27 cellular contexts compared by ENCODE assay signal in the genomic region with DNA sequence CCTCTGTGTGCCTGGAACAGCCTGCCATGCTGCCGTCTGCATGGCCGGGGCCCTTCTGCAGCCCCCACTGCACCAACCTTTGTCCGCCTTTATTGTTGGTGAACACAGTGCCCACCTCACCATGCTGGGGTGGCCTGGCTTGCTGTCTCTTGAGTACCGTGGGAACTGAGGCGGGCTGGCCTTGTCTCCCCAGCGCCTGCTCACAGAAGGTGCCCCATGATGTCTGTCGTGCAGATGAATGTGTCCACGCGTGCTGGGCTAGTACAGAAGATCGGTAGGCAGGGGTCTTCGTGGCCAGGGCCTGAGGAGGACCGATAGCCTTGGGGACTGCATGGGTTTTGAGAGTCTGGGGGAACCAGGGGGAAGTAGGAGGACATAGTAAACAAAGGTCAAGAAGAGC.
A peak's percentile ranks its signal among the peaks of the same experiment; 100 is the strongest.
DNase-seq lines count a peak whose midpoint lies in the region; ATAC-seq and TF ChIP-seq lines count a peak whose summit lies in the region.
"Had no signal": no experiment of that assay in that cellular context is flagged by ENCODE, and none has a peak within 500 bp of the region (broad histone marks: within the 10 kb centered on the region; RNA-seq: fewer than 3 reads in every experiment).

No MANE protein-coding gene starts in this region.

- no peaks in the 10 kb centered on the region for H3K79me1 ChIP-seq in neuronal stem cell (ENCODE audit: low read depth, low read length)

- peaks cover 77% of the 10 kb centered on the region for H3K4me1 Mint-ChIP-seq in activated CD8-positive, alpha-beta T cell treated with anti-CD3 and anti-CD28 coated beads, Interleukin-2, amount 10 ng/mL, durations not matched to agents 7 days and 5 days (ENCODE audit: low read depth)
- peaks cover 54% of the 10 kb centered on the region for H3K4me1 Mint-ChIP-seq in activated CD8-positive, alpha-beta T cell treated with anti-CD3 and anti-CD28 coated beads for 36 hours (ENCODE audit: low read depth)
- H3K4me1 Mint-ChIP-seq in CD4-positive, CD25-positive, alpha-beta regulatory T cell: peaks cover 34 to 91% (median 77%) of the 10 kb centered on the region in 4 donors

- no peaks in the 10 kb centered on the region for H3F3A ChIP-seq in PC-3 (ENCODE audit: low read length, unreplicated experiment)

- H3K36me3 Mint-ChIP-seq in activated CD8-positive, alpha-beta T cell treated with anti-CD3 and anti-CD28 coated beads, Interleukin-2, amount 10 ng/mL, durations not matched to agents 7 days and 5 days (ENCODE audit: low read depth): peaks cover 37% of the 10 kb centered on the region
- H3K36me3 Mint-ChIP-seq in activated CD8-positive, alpha-beta T cell treated with anti-CD3 and anti-CD28 coated beads for 36 hours (ENCODE audit: low read depth): peaks cover 12% of the 10 kb centered on the region
- peaks cover 18% of the 10 kb centered on the region for H3K36me3 Mint-ChIP-seq in CD4-positive, CD25-positive, alpha-beta regulatory T cell
- H3K36me3 Mint-ChIP-seq: IgD-negative memory B cell; natural killer cell treated with Interleukin-12 subunit alpha and Interleukin-12 subunit beta and Interleukin-15 and Interleukin-18, amount 100 ng/mL, for 72 hours had no signal

- H3K4me1 ChIP-seq in CD4-positive, CD25-positive, alpha-beta regulatory T cell (ENCODE audit: control insufficient read depth, insufficient read depth, low read length, poor library complexity, severe bottlenecking): peaks cover 61% of the 10 kb centered on the region
- H3K4me1 ChIP-seq in PC-3 (ENCODE audit: insufficient read depth, low read length) (no peaks in the 10 kb centered on the region), neuronal stem cell (ENCODE audit: control insufficient read depth in 2 of 2, insufficient read depth in 1 of 2, low read depth in 1 of 2, low read length in 2 of 2) (no peaks in the 10 kb centered on the region)
- H3K4me1 ChIP-seq: breast epithelium had no signal

- H2BK120ac ChIP-seq in neuronal stem cell (ENCODE audit: low read depth, low read length): no peak overlapping the region

- intact Hi-C loops in activated CD8-positive, alpha-beta T cell treated with anti-CD3 and anti-CD28 coated beads for 36 hours (cut with micrococcal nuclease): no loop called here
- intact Hi-C loops in PC-3 (cut with micrococcal nuclease): no loop called here

- H2BK15ac ChIP-seq in neuronal stem cell (ENCODE audit: low read length): no peak overlapping the region

- no peak overlapping the region for H2BK12ac ChIP-seq in neuronal stem cell (ENCODE audit: low read length)

- H3K36me3 ChIP-seq in CD4-positive, CD25-positive, alpha-beta regulatory T cell (ENCODE audit: control insufficient read depth, insufficient read depth, low read length): peaks cover 6% of the 10 kb centered on the region
- no peaks in the 10 kb centered on the region for H3K36me3 ChIP-seq in PC-3 (ENCODE audit: low read depth, low read length)
- H3K36me3 ChIP-seq in neuronal stem cell (replicated peaks in 1 of 2; ENCODE audit: control insufficient read depth in 2 of 2, insufficient read depth in 2 of 2, low read length in 2 of 2): no peaks in the 10 kb centered on the region
- H3K36me3 ChIP-seq: breast epithelium, gastroesophageal sphincter, lower lobe of right lung, MG63 had no signal

- peak overlapping the region; percentile 13 for H3K23ac ChIP-seq in neuronal stem cell (ENCODE audit: low read depth, low read length, poor library complexity)

- H3K14ac ChIP-seq in neuronal stem cell (ENCODE audit: low read length): peak overlapping the region; percentile 90

- no TSS peak for BruUV-seq in PC-3 (replicated peaks; lab: Mats Ljungman, UMichigan)

- H2BK5ac ChIP-seq in neuronal stem cell (ENCODE audit: low read length): no peak overlapping the region

- no peak for TF ChIP-seq CTCF in activated CD8-positive, alpha-beta T cell treated with anti-CD3 and anti-CD28 coated beads for 36 hours (IDR thresholded peaks at IDR 0.05)
- TF ChIP-seq CTCF in PC-3 (conservative IDR thresholded peaks at IDR 0.05; ENCODE audit: low read depth, low read length): no peak
- no peak for TF ChIP-seq CTCF in coronary artery (IDR thresholded peaks at IDR 0.05)

- WGBS in neuronal stem cell (ENCODE audit: extremely low coverage in 2 of 2, insufficient read length in 2 of 2, insufficient replicate concordance in 1 of 2), 2 donors: no CpG with 5 or more reads among the region's 12 CpGs

- H3K27me3 Mint-ChIP-seq in activated CD8-positive, alpha-beta T cell treated with anti-CD3 and anti-CD28 coated beads, Interleukin-2, amount 10 ng/mL, durations not matched to agents 7 days and 5 days (ENCODE audit: low read depth): no peaks in the 10 kb centered on the region
- H3K27me3 Mint-ChIP-seq in activated CD8-positive, alpha-beta T cell treated with anti-CD3 and anti-CD28 coated beads for 36 hours: no peaks in the 10 kb centered on the region
- H3K27me3 Mint-ChIP-seq in CD4-positive, CD25-positive, alpha-beta regulatory T cell: no peaks in the 10 kb centered on the region

- no peak overlapping the region for H3K4ac ChIP-seq in neuronal stem cell (ENCODE audit: low read length)

- H4K91ac ChIP-seq in neuronal stem cell (ENCODE audit: low read depth, low read length, poor library complexity): no peak overlapping the region

- H3K4me2 ChIP-seq in PC-3 (ENCODE audit: low read length) (peak overlapping the region; percentile 61; the same call in 1 of the 2 replicates), neuronal stem cell (ENCODE audit: insufficient read depth, low read length, poor library complexity, severe bottlenecking) (no peak overlapping the region)
- H3K4me2 ChIP-seq: hepatocyte had no signal

- H3K79me2 ChIP-seq in PC-3 (ENCODE audit: low read length): no peaks in the 10 kb centered on the region
- H3K79me2 ChIP-seq: hepatocyte had no signal

- peak overlapping the region; percentile 59 for H3K18ac ChIP-seq in neuronal stem cell (ENCODE audit: low read length)

- no peaks in the 10 kb centered on the region for H3K9me3 ChIP-seq in CD4-positive, CD25-positive, alpha-beta regulatory T cell (ENCODE audit: control insufficient read depth in 2 of 2, low read length in 2 of 2)
- H3K9me3 ChIP-seq in PC-3 (ENCODE audit: low read length) (no peaks in the 10 kb centered on the region), neuronal stem cell (replicated peaks in 1 of 2; ENCODE audit: control insufficient read depth in 2 of 2, insufficient read depth in 1 of 2, low read depth in 1 of 2, low read length in 2 of 2) (no peaks in the 10 kb centered on the region)
- H3K9me3 ChIP-seq: breast epithelium, lower lobe of right lung, MG63 had no signal

- DNase-seq in activated CD8-positive, alpha-beta T cell treated with anti-CD3 and anti-CD28 coated beads, Interleukin-2, amount 10 ng/mL, durations not matched to agents 7 days and 5 days: no peak
- DNase-seq in activated CD8-positive, alpha-beta T cell treated with anti-CD3 and anti-CD28 coated beads for 36 hours: no peak
- DNase-seq in CD4-positive, CD25-positive, alpha-beta regulatory T cell: no peak
- DNase-seq in PC-3 (no peak), neuronal stem cell (ENCODE audit: low spot score) (no peak), occipital lobe (lab: John Stamatoyannopoulos, UW) (no peak), coronary artery (ENCODE audit: low spot score) (no peak)
- no peak for DNase-seq in stimulated activated CD4-positive, alpha-beta T cell treated with anti-CD3 and anti-CD28 coated beads, Interleukin-4, amount 100 ng/mL, for 1 hour
- DNase-seq: activated CD4-positive, alpha-beta T cell treated with anti-CD3 and anti-CD28 coated beads for 48 hours; activated naive CD4-positive, alpha-beta T cell treated with anti-CD3 and anti-CD28 coated beads, Interleukin-2, amount 50 U/mL, for 16 hours; anterior cingulate cortex; lower lobe of right lung; MG63; NCI-H2029; NCI-H524 treated with DMSO at 0.1 percent for 48 hours; stimulated activated CD4-positive, alpha-beta T cell treated with anti-CD3 and anti-CD28 coated beads, Interleukin-4, amount 100 ng/mL, for 24 hours; trophoblast cell had no signal

- no peak overlapping the region for H3K4me3 Mint-ChIP-seq in activated CD8-positive, alpha-beta T cell treated with anti-CD3 and anti-CD28 coated beads, Interleukin-2, amount 10 ng/mL, durations not matched to agents 7 days and 5 days
- no peak overlapping the region for H3K4me3 Mint-ChIP-seq in activated CD8-positive, alpha-beta T cell treated with anti-CD3 and anti-CD28 coated beads for 36 hours
- H3K4me3 Mint-ChIP-seq in CD4-positive, CD25-positive, alpha-beta regulatory T cell: peak overlapping the region in 2 of 4 donors; percentile 48 to 66
- H3K4me3 Mint-ChIP-seq: activated T-helper 1 cell treated with anti-CD3 and anti-CD28 coated beads, Interleukin-12 subunit alpha, Interleukin-12 subunit beta, Interleukin-2, Interleukin-4 antibody, amounts not matched to agents 30 ng/mL and 10 ng/mL and 1 ng/mL, durations not matched to agents 14 hours and 24 hours and 36 hours; natural killer cell treated with Interleukin-12 subunit alpha and Interleukin-12 subunit beta and Interleukin-15 and Interleukin-18, amount 100 ng/mL, for 72 hours; T-helper 2 cell treated with Interferon-gamma antibody and Interleukin-4, amounts not matched to agents 5 μg/mL and 100 μg/mL, for 36 hours had no signal

- H3K9me3 Mint-ChIP-seq in activated CD8-positive, alpha-beta T cell treated with anti-CD3 and anti-CD28 coated beads, Interleukin-2, amount 10 ng/mL, durations not matched to agents 7 days and 5 days (ENCODE audit: insufficient read depth): peaks cover 7% of the 10 kb centered on the region
- no peaks in the 10 kb centered on the region for H3K9me3 Mint-ChIP-seq in activated CD8-positive, alpha-beta T cell treated with anti-CD3 and anti-CD28 coated beads for 36 hours
- peaks cover 0 to 3% (median 0%) of the 10 kb centered on the region in 7 donors for H3K9me3 Mint-ChIP-seq in CD4-positive, CD25-positive, alpha-beta regulatory T cell
- H3K9me3 Mint-ChIP-seq: natural killer cell treated with Interleukin-12 subunit alpha and Interleukin-12 subunit beta and Interleukin-15 and Interleukin-18, amount 100 ng/mL, for 72 hours; T-helper 2 cell treated with Interferon-gamma antibody and Interleukin-4, amounts not matched to agents 5 μg/mL and 100 μg/mL, for 36 hours had no signal

- CTCF ChIA-PET in activated CD8-positive, alpha-beta T cell treated with anti-CD3 and anti-CD28 coated beads, Interleukin-2, amount 10 ng/mL, durations not matched to agents 7 days and 5 days (lab: Charles Lee): no interaction called here
- CTCF ChIA-PET in activated CD8-positive, alpha-beta T cell treated with anti-CD3 and anti-CD28 coated beads for 36 hours (lab: Charles Lee): interaction anchor here (0.7 kb wide), 1 partner anchor 106 kb away, joined by 3 read pairs; no protein-coding TSS in a partner anchor
- CTCF ChIA-PET in PC-3 (lab: Charles Lee): no interaction called here

- H3K27ac ChIP-seq in CD4-positive, CD25-positive, alpha-beta regulatory T cell (ENCODE audit: insufficient read depth, low read length, poor library complexity, severe bottlenecking): no peak overlapping the region
- no peak overlapping the region for H3K27ac ChIP-seq in PC-3 (ENCODE audit: low read length)
- no peak overlapping the region for H3K27ac ChIP-seq in neuronal stem cell (replicated peaks; ENCODE audit: low read length)
- no peak overlapping the region for H3K27ac ChIP-seq in coronary artery
- H3K27ac ChIP-seq: breast epithelium, gastroesophageal sphincter, hepatocyte, lower lobe of right lung, VCaP had no signal

- H3K9me2 ChIP-seq in PC-3 (replicated peaks; ENCODE audit: low read length): no peaks in the 10 kb centered on the region

- no peak overlapping the region for H2AFZ ChIP-seq in PC-3 (ENCODE audit: low read length)
- H2AFZ ChIP-seq in neuronal stem cell (ENCODE audit: low read length): no peak overlapping the region
- H2AFZ ChIP-seq: hepatocyte had no signal

- H3K27ac Mint-ChIP-seq in activated CD8-positive, alpha-beta T cell treated with anti-CD3 and anti-CD28 coated beads, Interleukin-2, amount 10 ng/mL, durations not matched to agents 7 days and 5 days: peak overlapping the region; percentile 10
- no peak overlapping the region for H3K27ac Mint-ChIP-seq in activated CD8-positive, alpha-beta T cell treated with anti-CD3 and anti-CD28 coated beads for 36 hours
- H3K27ac Mint-ChIP-seq in CD4-positive, CD25-positive, alpha-beta regulatory T cell: peak overlapping the region; percentile 84 to 95 (median 92)
- H3K27ac Mint-ChIP-seq: activated T-helper 1 cell treated with anti-CD3 and anti-CD28 coated beads, Interleukin-12 subunit alpha, Interleukin-12 subunit beta, Interleukin-2, Interleukin-4 antibody, amounts not matched to agents 30 ng/mL and 10 ng/mL and 1 ng/mL, durations not matched to agents 14 hours and 24 hours and 36 hours; IgD-negative memory B cell; natural killer cell treated with Interleukin-12 subunit alpha and Interleukin-12 subunit beta and Interleukin-15 and Interleukin-18, amount 100 ng/mL, for 72 hours; T-helper 2 cell treated with Interferon-gamma antibody and Interleukin-4, amounts not matched to agents 5 μg/mL and 100 μg/mL, for 36 hours had no signal

- no peaks in the 10 kb centered on the region for H4K20me1 ChIP-seq in PC-3 (ENCODE audit: low read length)

- no peak overlapping the region for H4K8ac ChIP-seq in neuronal stem cell (ENCODE audit: low read depth, low read length)

- H3K4me3 ChIP-seq in CD4-positive, CD25-positive, alpha-beta regulatory T cell (ENCODE audit: low read depth, low read length): peak overlapping the region; percentile 15
- H3K4me3 ChIP-seq in PC-3 (ENCODE audit: low read length) (peak overlapping the region; percentile 37), neuronal stem cell (ENCODE audit: low read length in 2 of 2) (no peak overlapping the region), coronary artery (no peak overlapping the region)
- H3K4me3 ChIP-seq: breast epithelium, gastroesophageal sphincter, hepatocyte, lower lobe of right lung, MG63 had no signal

- H3K9ac ChIP-seq in PC-3 (ENCODE audit: low read length) (no peak overlapping the region), neuronal stem cell (ENCODE audit: low read depth, low read length, poor library complexity) (peak overlapping the region; percentile 12)

- no peak overlapping the region for H2AK5ac ChIP-seq in neuronal stem cell (ENCODE audit: low read depth, low read length)

- POLR2A ChIA-PET in activated CD8-positive, alpha-beta T cell treated with anti-CD3 and anti-CD28 coated beads, Interleukin-2, amount 10 ng/mL, durations not matched to agents 7 days and 5 days (lab: Charles Lee): no interaction called here
- POLR2A ChIA-PET in activated CD8-positive, alpha-beta T cell treated with anti-CD3 and anti-CD28 coated beads for 36 hours (lab: Charles Lee): no interaction called here
- POLR2A ChIA-PET in PC-3 (lab: Charles Lee; ENCODE audit: unreplicated experiment): no interaction called here

- H3K27me3 ChIP-seq in CD4-positive, CD25-positive, alpha-beta regulatory T cell (ENCODE audit: control insufficient read depth, insufficient read depth, low read length): no peaks in the 10 kb centered on the region
- H3K27me3 ChIP-seq in PC-3 (ENCODE audit: low read length) (peaks cover 87% of the 10 kb centered on the region), neuronal stem cell (ENCODE audit: control insufficient read depth in 3 of 3, insufficient read depth in 3 of 3, low read depth in 1 of 3, low read length in 3 of 3) (no peaks in the 10 kb centered on the region)
- H3K27me3 ChIP-seq: breast epithelium, gastroesophageal sphincter, hepatocyte, MG63 had no signal

- ATAC-seq in activated CD8-positive, alpha-beta T cell treated with anti-CD3 and anti-CD28 coated beads, Interleukin-2, amount 10 ng/mL, durations not matched to agents 7 days and 5 days: no peak
- ATAC-seq in activated CD8-positive, alpha-beta T cell treated with anti-CD3 and anti-CD28 coated beads for 36 hours: no peak
- ATAC-seq in CD4-positive, CD25-positive, alpha-beta regulatory T cell (ENCODE audit: low read depth in 2 of 2): no peak
- no peak for ATAC-seq in PC-3
- ATAC-seq: gastroesophageal sphincter; lower lobe of right lung; natural killer cell treated with Interleukin-12 subunit alpha and Interleukin-12 subunit beta and Interleukin-15 and Interleukin-18, amount 100 ng/mL, for 72 hours; Right ventricle myocardium inferior; SK-N-SH treated with all-trans-retinoic acid at 6 μM for 48 hours had no signal

Comparison
In these comparisons a context has a peak if more than half of its experiments do, and no peak if none do; other contexts are left out.
1. H3K4me3 ChIP-seq: peak in CD4-positive, CD25-positive, alpha-beta regulatory T cell (single experiment) and PC-3 (single experiment); none in neuronal stem cell (0 of 2) and coronary artery (single experiment).